In the genomic region with DNA sequence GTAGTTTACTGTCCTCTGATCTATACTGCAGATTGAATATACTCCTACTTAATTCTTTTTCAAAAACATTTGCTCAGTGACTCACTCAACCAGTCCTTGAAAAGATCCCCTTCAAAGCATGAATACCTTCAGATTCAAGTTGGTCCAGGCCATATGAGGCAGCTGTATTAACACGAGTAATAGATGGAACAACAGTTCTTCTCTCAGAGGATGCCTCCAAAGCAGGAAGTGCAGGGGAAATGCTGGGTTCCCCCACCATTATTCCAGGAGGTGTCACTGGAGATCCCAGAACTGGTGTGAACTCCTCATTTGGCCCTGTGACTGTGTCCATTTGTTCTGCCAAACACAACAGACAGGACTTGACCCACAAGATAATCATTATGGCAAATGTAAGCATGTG, we compare ENCODE assay signal across 14 cellular contexts. TPM values are rescaled to one million over a fixed set of nuclear protein-coding genes. Genes with fewer than 3 reads are reported as not detected.
DNase-seq lines count a peak whose midpoint lies in the region; ATAC-seq, FAIRE-seq and TF ChIP-seq lines count a peak whose summit lies in the region.
"Had no signal": no experiment of that assay in that cellular context is flagged by ENCODE, and none has a peak within 500 bp of the region (broad histone marks: within the 10 kb centered on the region; RNA-seq: fewer than 3 reads in every experiment).

No MANE protein-coding gene starts in this region.

- H3K4me1 ChIP-seq in A549, result peaks cover 7% of the 10 kb centered on the region; the same call in 2 of the 3 replicates
- H3K4me1 ChIP-seq: vagina had no signal

- no peak overlapping the region for H3K27ac ChIP-seq in A549
- H3K27ac ChIP-seq: vagina had no signal

- no peak for TF ChIP-seq CTCF in A549 (IDR thresholded peaks at IDR 0.05)
- peak; percentile 4 for TF ChIP-seq CTCF in GM13977 (IDR thresholded peaks at IDR 0.05; ENCODE audit: extremely low read depth, insufficient read depth, missing control alignments)

- WGBS in A549 (ENCODE audit: missing lambda C conversion rate), result 25% methylated on average over 1 of the region's 1 CpG

- no peak for TF ChIP-seq RAD21 in A549 (conservative IDR thresholded peaks at IDR 0.05 in 1 of 2, IDR thresholded peaks at IDR 0.05 in 1 of 2)

- FAIRE-seq in A549 (lab: Jason Lieb, UNC), result no peak
- FAIRE-seq: RCC 7860 had no signal

- POLR2A ChIA-PET in A549 (lab: Yijun Ruan, JAX), result no interaction called here

- ATAC-seq in A549 (peak; percentile 50 to 52; a peak in 4 of 6 replicates), GM21528 (IDR thresholded peaks at IDR 0.05; ENCODE audit: low FRiP score, unreplicated experiment) (no peak)
- ATAC-seq: esophagus mucosa, mucosa of descending colon had no signal

- TF ChIP-seq POLR2A in A549 (IDR thresholded peaks at IDR 0.05; ENCODE audit: low read length), result no peak

- no peak for TF ChIP-seq EP300 in A549 (IDR thresholded peaks at IDR 0.05)

- no peak overlapping the region for H3K4me2 ChIP-seq in A549

- in situ Hi-C loops in GM13977 (cut with MboI; ENCODE audit: low pct_unique_long_range_greater_than_20kb, low sequenced_read_pairs, unreplicated experiment), result no loop called here

- no peaks in the 10 kb centered on the region for H3K9me3 ChIP-seq in A549
- H3K9me3 ChIP-seq: mucosa of descending colon, vagina had no signal

- peak in 1 of 2 experiments; percentile 10 for DNase-seq in A549 (ENCODE audit: low read depth in 1 of 2, low spot score in 1 of 2)
- no peak for DNase-seq in GM13977 (ENCODE audit: low spot score)
- peak; percentile 27 for DNase-seq in SHP77 treated with DMSO at 0.1 percent for 48 hours (lab: John Stamatoyannopoulos, UW)
- peak; percentile 18 for DNase-seq in foreskin melanocyte
- no peak for DNase-seq in NCI-H345 treated with DMSO at 0.1 percent for 48 hours (lab: John Stamatoyannopoulos, UW; ENCODE audit: unreplicated experiment)
- DNase-seq in HT-29 (ENCODE audit: low spot score), result no peak
- no peak for DNase-seq in hippocampal formation (lab: John Stamatoyannopoulos, UW)
- DNase-seq: DMS79 treated with DMSO at 0.1 percent for 48 hours, mucosa of descending colon, NCI-H345 had no signal

- no peak overlapping the region for H3K4me3 ChIP-seq in A549
- H3K4me3 ChIP-seq: mucosa of descending colon, vagina had no signal

- CTCF ChIA-PET in A549 (lab: Yijun Ruan, JAX), result interaction anchor here (1.4 to 2.8 kb wide), 4 partner anchors 11 to 23 kb away, joined by 5 to 9 read pairs (median 7); no protein-coding TSS in a partner anchor

TF ChIP-seq in A549, 52 proteins besides CTCF, POLR2A, EP300 and RAD21:
- TF ChIP-seq HOXA7 (CRISPR knock-in tag; IDR thresholded peaks at IDR 0.05) (no peak), ESRRA (IDR thresholded peaks at IDR 0.05; ENCODE audit: borderline replicate concordance, low read length) (no peak)

RNA-seq across cellular contexts. Expression of a gene that starts 20.6 kb away (rescaled TPM):
- polyA plus RNA-seq in A549 (2011; rRNA removed), result 0.22 and 0.56 TPM in 2 replicates
- 0.12 and 0.16 TPM in 2 replicates for polyA plus RNA-seq in A549 (2012; cell fraction: cytosol; rRNA removed)
- 0.04 and 0.06 TPM in 2 replicates for polyA plus RNA-seq in A549 (2012; cell fraction: nucleus; rRNA removed)
- polyA plus RNA-seq in A549 (2017; fragmentation: RNase III; extraction: RNeasy Plus Mini Kit Qiagen cat#74134 plus additional on column Dnase treatment), result 0.15 to 0.77 TPM (median 0.59 TPM) in 3 replicates
- 6.5 and 109 TPM in 2 replicates for polyA minus RNA-seq in A549 (2011; rRNA and poly(A)+ RNA removed)
- not detected in 2 replicates for total RNA-seq in HT-29 (2014; rRNA removed; shearing (Covaris generic))

Comparison
In these comparisons a context has a peak if more than half of its experiments do, and no peak if none do; other contexts are left out.
1. DNase-seq: peak in SHP77 treated with DMSO at 0.1 percent for 48 hours (single experiment) and foreskin melanocyte (single experiment); none in GM13977 (single experiment), NCI-H345 treated with DMSO at 0.1 percent for 48 hours (single experiment), HT-29 (single experiment) and hippocampal formation (0 of 2).